ENCODE assay signal across 18 cellular contexts in the genomic region with DNA sequence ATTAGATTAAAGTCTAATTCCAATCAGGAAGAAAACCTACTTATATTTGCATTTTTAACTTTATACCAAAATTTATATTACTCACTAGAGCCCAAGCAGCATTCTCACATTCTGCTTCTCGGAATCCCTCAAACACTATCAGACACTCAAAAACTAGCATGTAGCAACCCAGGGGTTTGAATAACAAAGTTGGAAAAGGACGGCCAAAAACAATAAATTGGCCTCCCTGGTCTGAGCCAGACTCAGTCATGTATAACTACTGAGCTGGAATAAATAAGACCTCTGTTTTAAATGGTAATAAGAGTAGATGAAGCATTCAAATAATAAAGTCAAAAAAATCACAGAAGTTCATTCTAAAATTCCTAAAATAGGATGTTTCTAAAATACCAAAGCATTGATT.
DNase-seq lines count a peak whose midpoint lies in the region; ATAC-seq, FAIRE-seq and TF ChIP-seq lines count a peak whose summit lies in the region.
"Had no signal": no experiment of that assay in that cellular context is flagged by ENCODE, and none has a peak within 500 bp of the region (broad histone marks: within the 10 kb centered on the region; RNA-seq: fewer than 3 reads in every experiment).

No MANE protein-coding gene starts in this region.

- H3K27me3 ChIP-seq in astrocyte (ENCODE audit: insufficient read depth, low read length) (no peaks in the 10 kb centered on the region), thyroid gland (no peaks in the 10 kb centered on the region), sigmoid colon (no peaks in the 10 kb centered on the region)
- H3K27me3 ChIP-seq: Peyer's patch had no signal

- no peak for ATAC-seq in GM19455 (IDR thresholded peaks at IDR 0.05; ENCODE audit: unreplicated experiment)
- ATAC-seq: GM12878 had no signal

- 25 to 32% methylated on average over 2 of the region's 2 CpGs for whole genome bisulfite sequencing in thyroid gland, 2 donors
- WGBS in sigmoid colon, 2 donors, result 83 to 91% methylated on average over 2 of the region's 2 CpGs

- H3K4me2 ChIP-seq in astrocyte (ENCODE audit: low read length), result no peak overlapping the region

- H3K4me3 ChIP-seq in astrocyte (ENCODE audit: insufficient read depth, low read depth, low read length) (no peak overlapping the region), thyroid gland (replicated peaks in 1 of 3) (no peak overlapping the region), sigmoid colon (no peak overlapping the region)
- H3K4me3 ChIP-seq: GM12878, HAP-1, Peyer's patch had no signal

- H3K4me1 Mint-ChIP-seq in astrocyte (ENCODE audit: low read depth, unreplicated experiment), result no peaks in the 10 kb centered on the region

- H3K27ac ChIP-seq in astrocyte (ENCODE audit: low read depth, low read length) (no peak overlapping the region), thyroid gland (peak overlapping the region; percentile 70 to 92 (median 79)), sigmoid colon (no peak overlapping the region)
- H3K27ac ChIP-seq: Peyer's patch had no signal

- H3K9me3 Mint-ChIP-seq in astrocyte (ENCODE audit: unreplicated experiment), result no peaks in the 10 kb centered on the region

- no peaks in the 10 kb centered on the region for H4K20me1 ChIP-seq in astrocyte (ENCODE audit: insufficient read depth, low read length)

- no peaks in the 10 kb centered on the region for H3K36me3 Mint-ChIP-seq in astrocyte (ENCODE audit: low read depth, unreplicated experiment)

- no peak for TF ChIP-seq EP300 in sigmoid colon (IDR thresholded peaks at IDR 0.05)

- no peak overlapping the region for H2AFZ ChIP-seq in astrocyte (ENCODE audit: low read depth, low read length)

- no peak overlapping the region for H3K9ac ChIP-seq in astrocyte (ENCODE audit: low read length)

- H3K79me2 ChIP-seq in astrocyte (ENCODE audit: insufficient read depth, low read length), result no peaks in the 10 kb centered on the region

- H3K27ac Mint-ChIP-seq in astrocyte (ENCODE audit: unreplicated experiment), result no peak overlapping the region

- H3K9me3 ChIP-seq in astrocyte (ENCODE audit: insufficient read depth, low read depth, low read length), result no peaks in the 10 kb centered on the region
- no peaks in the 10 kb centered on the region for H3K9me3 ChIP-seq in thyroid gland
- H3K9me3 ChIP-seq in sigmoid colon, result no peaks in the 10 kb centered on the region
- H3K9me3 ChIP-seq: HAP-1, Peyer's patch had no signal

- FAIRE-seq in astrocyte (lab: Jason Lieb, UNC) (no peak), endometrium (lab: Jason Lieb, UNC) (peak; percentile 35)
- FAIRE-seq: GM12878, GM18507, HepG2 had no signal

- TF ChIP-seq POLR2A in thyroid gland (IDR thresholded peaks at IDR 0.05) (no peak), sigmoid colon (IDR thresholded peaks at IDR 0.05) (no peak)

- DNase-seq in astrocyte (ENCODE audit: low read depth), result peak; percentile 46
- DNase-seq in kidney tubule cell (ENCODE audit: low spot score), result peak; percentile 16
- peak; percentile 53 to 57 for DNase-seq in thyroid gland
- DNase-seq in sigmoid colon, result no peak
- no peak for DNase-seq in HuH-7.5 (ENCODE audit: low spot score)
- DNase-seq: AML-193, Calu3, DMS79, Karpas-422, NCI-H1930, NCI-H2171, Peyer's patch had no signal

- no peaks in the 10 kb centered on the region for H3K27me3 Mint-ChIP-seq in astrocyte (ENCODE audit: low read depth, unreplicated experiment)

- intact Hi-C loops in thyroid gland (cut with DNase I), result no loop called here
- intact Hi-C loops in sigmoid colon (cut with DNase I), result no loop called here

- H3K4me1 ChIP-seq in astrocyte (ENCODE audit: insufficient read depth, low read length), result no peaks in the 10 kb centered on the region
- H3K4me1 ChIP-seq in thyroid gland, result peaks cover 17 to 18% of the 10 kb centered on the region in 2 donors
- H3K4me1 ChIP-seq in sigmoid colon, result peaks cover 0 to 5% (median 2%) of the 10 kb centered on the region in 4 donors
- H3K4me1 ChIP-seq: HAP-1, Peyer's patch had no signal

- no peak overlapping the region for H3K4me3 Mint-ChIP-seq in astrocyte (ENCODE audit: unreplicated experiment)

- H3K36me3 ChIP-seq in astrocyte (ENCODE audit: insufficient read depth, low read length) (no peaks in the 10 kb centered on the region), thyroid gland (no peaks in the 10 kb centered on the region), sigmoid colon (no peaks in the 10 kb centered on the region)
- H3K36me3 ChIP-seq: HAP-1, Peyer's patch had no signal

- TF ChIP-seq CTCF in astrocyte (IDR thresholded peaks at IDR 0.05; ENCODE audit: insufficient read depth, low read depth, low read length) (no peak), thyroid gland (IDR thresholded peaks at IDR 0.05) (no peak), sigmoid colon (IDR thresholded peaks at IDR 0.05) (no peak)

Comparison
In these comparisons a context has a peak if more than half of its experiments do, and no peak if none do; other contexts are left out.
1. DNase-seq: peak in astrocyte (single experiment), kidney tubule cell (single experiment) and thyroid gland (2 of 2); none in sigmoid colon (single experiment) and HuH-7.5 (single experiment).
2. H3K27ac ChIP-seq: peak in thyroid gland (3 of 3); none in astrocyte (single experiment) and sigmoid colon (0 of 4).